8 cellular contexts compared by ENCODE assay signal in genomic region chr18:59837586-59837985, GRCh38.
DNase-seq lines count a peak whose midpoint lies in the region; ATAC-seq and TF ChIP-seq lines count a peak whose summit lies in the region.

No MANE protein-coding gene starts in this region.

- TF ChIP-seq POLR2A in tibial nerve (IDR thresholded peaks at IDR 0.05), result no peak

- H3K27ac ChIP-seq in naive thymus-derived CD4-positive, alpha-beta T cell (ENCODE audit: low read depth, low read length), result no peak overlapping the region
- H3K27ac ChIP-seq in tibial nerve, result no peak overlapping the region

- H3K4me3 Mint-ChIP-seq in Calu3 (ENCODE audit: low read depth, unreplicated experiment), result no peak overlapping the region
- H3K4me3 Mint-ChIP-seq in naive thymus-derived CD4-positive, alpha-beta T cell, result no peak overlapping the region

- ATAC-seq in GM19438 (IDR thresholded peaks at IDR 0.05; ENCODE audit: low read depth, unreplicated experiment) (peak; percentile 66), HG03558 (IDR thresholded peaks at IDR 0.05; ENCODE audit: extremely low read depth, unreplicated experiment) (peak; percentile 39)
- ATAC-seq in naive thymus-derived CD4-positive, alpha-beta T cell, result peak; percentile 75

- H3K27me3 Mint-ChIP-seq in Calu3 (ENCODE audit: unreplicated experiment), result no peaks in the 10 kb centered on the region
- H3K27me3 Mint-ChIP-seq in naive thymus-derived CD4-positive, alpha-beta T cell, result peaks cover 0 to 25% (median 0%) of the 10 kb centered on the region in 5 donors

- WGBS in tibial nerve, 2 donors, result 20 to 21% methylated on average over 7 of the region's 7 CpGs

- H3K27me3 ChIP-seq in naive thymus-derived CD4-positive, alpha-beta T cell (ENCODE audit: control insufficient read depth in 2 of 2, insufficient read depth in 2 of 2, low read length in 2 of 2), result no peaks in the 10 kb centered on the region
- H3K27me3 ChIP-seq in tibial nerve, result no peaks in the 10 kb centered on the region

- H3K4me1 ChIP-seq in naive thymus-derived CD4-positive, alpha-beta T cell (ENCODE audit: control insufficient read depth in 2 of 2, insufficient read depth in 2 of 2, low read length in 2 of 2), result no peaks in the 10 kb centered on the region
- H3K4me1 ChIP-seq in tibial nerve, result no peaks in the 10 kb centered on the region

- H3K27ac Mint-ChIP-seq in Calu3 (ENCODE audit: unreplicated experiment), result no peak overlapping the region
- no peak overlapping the region for H3K27ac Mint-ChIP-seq in naive thymus-derived CD4-positive, alpha-beta T cell

- H3K9me3 ChIP-seq in naive thymus-derived CD4-positive, alpha-beta T cell (ENCODE audit: control insufficient read depth in 2 of 3, low read length in 3 of 3), result no peaks in the 10 kb centered on the region
- H3K9me3 ChIP-seq in tibial nerve, result no peaks in the 10 kb centered on the region

- BruUV-seq in Calu3 (replicated peaks; lab: Mats Ljungman, UMichigan), result no TSS peak

- H3K4me1 Mint-ChIP-seq in Calu3 (ENCODE audit: low read depth, unreplicated experiment), result peaks cover 26% of the 10 kb centered on the region
- H3K4me1 Mint-ChIP-seq in naive thymus-derived CD4-positive, alpha-beta T cell, result peaks cover 0 to 7% (median 0%) of the 10 kb centered on the region in 7 donors

- DNase-seq in Calu3, result peak; percentile 67
- DNase-seq in NCI-H526 (lab: John Stamatoyannopoulos, UW), result peak; percentile 57 to 80
- peak; percentile 31 to 47 for DNase-seq in activated CD4-positive, alpha-beta T cell treated with anti-CD3 and anti-CD28 coated beads, Interleukin-2, amount 50 U/mL, for 48 hours
- DNase-seq in epidermal melanocyte (ENCODE audit: insufficient read length, low spot score), result peak; percentile 60
- peak in 8 of 9 donors; percentile 10 to 43 (median 26) for DNase-seq in naive thymus-derived CD4-positive, alpha-beta T cell
- peak in 1 of 2 donors; percentile 55 for DNase-seq in tibial nerve (ENCODE audit: low spot score in 2 of 2)

- intact Hi-C loops in Calu3 (cut with micrococcal nuclease; ENCODE audit: unreplicated experiment), result loop anchor here (2.0 to 5.0 kb wide), 4 partner anchors 63 to 710 kb away; no protein-coding TSS in a partner anchor
- intact Hi-C loops in naive thymus-derived CD4-positive, alpha-beta T cell (cut with micrococcal nuclease), result loop anchor here (1.0 to 2.0 kb wide), 7 partner anchors 45 to 712 kb away; partner anchors contain the start of gene PMAIP1 (in 1 of the 2)

- no peak for TF ChIP-seq EP300 in tibial nerve (IDR thresholded peaks at IDR 0.05)

- POLR2A ChIA-PET in naive thymus-derived CD4-positive, alpha-beta T cell (lab: Charles Lee), result no interaction called here

- H3K9me3 Mint-ChIP-seq in Calu3 (ENCODE audit: low read depth, unreplicated experiment), result no peaks in the 10 kb centered on the region
- H3K9me3 Mint-ChIP-seq in naive thymus-derived CD4-positive, alpha-beta T cell, result no peaks in the 10 kb centered on the region

- H3K36me3 Mint-ChIP-seq in Calu3 (ENCODE audit: insufficient read depth, unreplicated experiment), result peaks cover 9% of the 10 kb centered on the region
- no peaks in the 10 kb centered on the region for H3K36me3 Mint-ChIP-seq in naive thymus-derived CD4-positive, alpha-beta T cell

- CTCF ChIA-PET in Calu3 (lab: Charles Lee), result interaction anchor here (0.7 to 1.7 kb wide), 3 partner anchors 14 to 157 kb away, joined by 3 to 7 read pairs (median 4); no protein-coding TSS in a partner anchor
- CTCF ChIA-PET in naive thymus-derived CD4-positive, alpha-beta T cell (lab: Charles Lee), result interaction anchor here (0.6 to 1.0 kb wide), 2 partner anchors 11 to 719 kb away, joined by 3 read pairs; no protein-coding TSS in a partner anchor

- no peaks in the 10 kb centered on the region for H3K36me3 ChIP-seq in naive thymus-derived CD4-positive, alpha-beta T cell (ENCODE audit: control insufficient read depth in 2 of 3, insufficient read depth in 3 of 3, low read length in 3 of 3)
- no peaks in the 10 kb centered on the region for H3K36me3 ChIP-seq in tibial nerve

- H3K4me3 ChIP-seq in naive thymus-derived CD4-positive, alpha-beta T cell (ENCODE audit: low read length), result no peak overlapping the region
- H3K4me3 ChIP-seq in tibial nerve, result no peak overlapping the region

- TF ChIP-seq CTCF in Calu3 (IDR thresholded peaks at IDR 0.05; ENCODE audit: unreplicated experiment) (peak; percentile 86), tibial nerve (IDR thresholded peaks at IDR 0.05) (peak; percentile 53 to 75 (median 59))
